18 cellular contexts compared by ENCODE assay signal in genomic region chr16:66289051-66289680, GRCh38.
DNase-seq lines count a peak whose midpoint lies in the region; ATAC-seq and TF ChIP-seq lines count a peak whose summit lies in the region.
"Had no signal": no experiment of that assay in that cellular context is flagged by ENCODE, and none has a peak within 500 bp of the region (broad histone marks: within the 10 kb centered on the region; RNA-seq: fewer than 3 reads in every experiment).

No MANE protein-coding gene starts in this region.

- no peak overlapping the region for H3K4me3 Mint-ChIP-seq in stimulated activated naive CD8-positive, alpha-beta T cell treated with anti-CD3 and anti-CD28 coated beads, Interleukin-15, amount 100 ng/mL, for 72 hours

- H3K27ac ChIP-seq in sigmoid colon, result no peak overlapping the region
- H3K27ac ChIP-seq in spleen, result no peak overlapping the region
- H3K27ac ChIP-seq: C4-2B, GM23248 had no signal

- no peak for TF ChIP-seq EP300 in sigmoid colon (IDR thresholded peaks at IDR 0.05)

- intact Hi-C loops in sigmoid colon (cut with DNase I) (no loop called here), spleen (cut with DNase I; ENCODE audit: low total_unique reads) (no loop called here)

- H3K4me1 ChIP-seq in sigmoid colon, result no peaks in the 10 kb centered on the region
- no peaks in the 10 kb centered on the region for H3K4me1 ChIP-seq in spleen

- TF ChIP-seq POLR2A in sigmoid colon (IDR thresholded peaks at IDR 0.05), result no peak
- no peak for TF ChIP-seq POLR2A in spleen (IDR thresholded peaks at IDR 0.05)

- H3K36me3 ChIP-seq in sigmoid colon, result no peaks in the 10 kb centered on the region
- H3K36me3 ChIP-seq in spleen, result no peaks in the 10 kb centered on the region

- TF ChIP-seq CTCF in sigmoid colon (IDR thresholded peaks at IDR 0.05) (no peak), spleen (IDR thresholded peaks at IDR 0.05 in 8 of 11, conservative IDR thresholded peaks at IDR 0.05 in 3 of 11) (no peak)

- no peaks in the 10 kb centered on the region for H3K27me3 ChIP-seq in sigmoid colon
- peaks cover 0 to 19% (median 0%) of the 10 kb centered on the region in 7 donors for H3K27me3 ChIP-seq in spleen (replicated peaks in 1 of 7)

- ATAC-seq in stimulated activated naive CD8-positive, alpha-beta T cell treated with anti-CD3 and anti-CD28 coated beads, Interleukin-15, amount 100 ng/mL, for 72 hours, result peak; percentile 12
- no peak for ATAC-seq in stimulated activated naive CD8-positive, alpha-beta T cell treated with anti-CD3 and anti-CD28 coated beads, Interleukin-15, Interleukin-2, amounts not matched to agents 100 U/mL and 50 U/mL, for 24 hours
- no peak for ATAC-seq in HG03354 (IDR thresholded peaks at IDR 0.05; ENCODE audit: poor library complexity, severe bottlenecking, unreplicated experiment)
- ATAC-seq: GM12878, HCT116 had no signal

- no peaks in the 10 kb centered on the region for H3K9me3 ChIP-seq in sigmoid colon
- no peaks in the 10 kb centered on the region for H3K9me3 ChIP-seq in spleen

- 93 to 96% methylated on average over 15 of the region's 15 CpGs for WGBS in sigmoid colon, 2 donors
- WGBS in spleen, 5 donors, result 88 to 96% (median 94%) methylated on average over 13 to 15 of the region's 15 CpGs

- H3K4me1 Mint-ChIP-seq in stimulated activated naive CD8-positive, alpha-beta T cell treated with anti-CD3 and anti-CD28 coated beads, Interleukin-15, amount 100 ng/mL, for 72 hours, result no peaks in the 10 kb centered on the region

- no peaks in the 10 kb centered on the region for H3K9me3 Mint-ChIP-seq in stimulated activated naive CD8-positive, alpha-beta T cell treated with anti-CD3 and anti-CD28 coated beads, Interleukin-15, amount 100 ng/mL, for 72 hours

- H3K27me3 Mint-ChIP-seq in stimulated activated naive CD8-positive, alpha-beta T cell treated with anti-CD3 and anti-CD28 coated beads, Interleukin-15, amount 100 ng/mL, for 72 hours, result peaks cover 15% of the 10 kb centered on the region

- DNase-seq in stimulated activated naive CD8-positive, alpha-beta T cell treated with anti-CD3 and anti-CD28 coated beads, Interleukin-15, amount 100 ng/mL, for 72 hours, result peak in 1 of 2 donors; percentile 4
- DNase-seq in stimulated activated naive CD8-positive, alpha-beta T cell treated with anti-CD3 and anti-CD28 coated beads, Interleukin-15, Interleukin-2, amounts not matched to agents 100 U/mL and 50 U/mL, for 24 hours, result no peak
- DNase-seq in islet precursor cell (peak; percentile 43), sigmoid colon (peak; percentile 52), NCI-H510A treated with DMSO at 0.1 percent for 48 hours (lab: John Stamatoyannopoulos, UW) (no peak), spleen (no peak)
- DNase-seq: DND-41, GM23248, KG1, NCI-H1092, NCI-H146, NCI-H2081 treated with DMSO at 0.1 percent for 48 hours, NCI-H524, SHP77 treated with DMSO at 0.1 percent for 48 hours had no signal

- H3K27ac Mint-ChIP-seq in stimulated activated naive CD8-positive, alpha-beta T cell treated with anti-CD3 and anti-CD28 coated beads, Interleukin-15, amount 100 ng/mL, for 72 hours, result peak overlapping the region in 1 of 2 donors; percentile 57

- H3K4me3 ChIP-seq in sigmoid colon, result no peak overlapping the region
- H3K4me3 ChIP-seq in spleen, result no peak overlapping the region
- H3K4me3 ChIP-seq: GM12878, GM23248 had no signal

Comparison
In these comparisons a context has a peak if more than half of its experiments do, and no peak if none do; other contexts are left out.
1. DNase-seq: peak in islet precursor cell (single experiment) and sigmoid colon (single experiment); none in stimulated activated naive CD8-positive, alpha-beta T cell treated with anti-CD3 and anti-CD28 coated beads, Interleukin-15, Interleukin-2, amounts not matched to agents 100 U/mL and 50 U/mL, for 24 hours (single experiment), NCI-H510A treated with DMSO at 0.1 percent for 48 hours (single experiment) and spleen (single experiment).